In the genomic region with DNA sequence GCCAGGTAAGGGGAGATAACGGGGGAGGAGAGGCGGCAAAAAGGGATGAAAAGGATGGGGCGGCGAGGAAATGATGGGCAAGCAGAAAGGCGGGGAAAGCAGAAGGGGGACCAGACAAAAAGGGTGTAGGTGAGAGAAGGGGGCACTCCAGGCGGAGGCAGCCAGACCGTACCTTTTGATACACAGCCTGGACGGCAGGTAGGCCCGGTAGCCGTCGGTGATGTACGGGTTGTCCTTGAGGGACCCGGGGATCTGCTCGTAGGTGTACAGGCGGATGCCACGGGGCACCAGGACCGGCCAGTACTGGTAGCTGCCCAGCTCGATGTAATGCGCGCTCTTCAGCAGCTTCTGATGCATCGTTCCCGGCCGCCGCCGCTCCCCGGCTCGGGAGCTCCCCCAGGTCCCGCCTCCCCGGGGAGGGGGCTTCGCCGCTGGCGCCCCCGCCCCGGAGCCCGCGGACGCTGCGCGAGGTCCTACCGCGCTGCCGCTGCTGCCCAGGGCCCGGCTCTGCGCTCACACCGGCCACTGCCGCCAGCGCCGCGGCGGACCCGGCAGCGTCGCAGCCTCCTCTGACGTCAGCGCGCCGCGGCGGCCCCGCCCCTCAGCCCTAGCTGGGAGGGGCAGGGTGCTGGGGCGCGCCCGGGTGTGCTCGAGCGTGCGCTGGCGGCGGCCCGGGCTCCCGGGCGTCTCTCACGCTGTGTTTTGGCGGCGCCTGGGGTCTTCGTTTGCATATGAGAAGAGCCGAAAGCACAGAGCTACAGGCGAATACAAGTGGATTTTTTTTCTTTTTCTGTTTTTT, we compare ENCODE assay signal across 8 cellular contexts. TPM values are rescaled to one million over a fixed set of nuclear protein-coding genes. Genes with fewer than 3 reads are reported as not detected.
DNase-seq lines count a peak whose midpoint lies in the region; ATAC-seq, FAIRE-seq and TF ChIP-seq lines count a peak whose summit lies in the region.

A gene with protein sequence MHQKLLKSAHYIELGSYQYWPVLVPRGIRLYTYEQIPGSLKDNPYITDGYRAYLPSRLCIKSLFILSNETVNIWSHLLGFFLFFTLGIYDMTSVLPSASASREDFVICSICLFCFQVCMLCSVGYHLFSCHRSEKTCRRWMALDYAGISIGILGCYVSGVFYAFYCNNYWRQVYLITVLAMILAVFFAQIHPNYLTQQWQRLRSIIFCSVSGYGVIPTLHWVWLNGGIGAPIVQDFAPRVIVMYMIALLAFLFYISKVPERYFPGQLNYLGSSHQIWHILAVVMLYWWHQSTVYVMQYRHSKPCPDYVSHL (minus strand): TSS at position 571 of the 799 bp plus-strand sequence. CDS start 214 bp downstream, at position 357.

- peak; percentile 93 for DNase-seq in GM10266 (ENCODE audit: extremely low spot score)
- peak; percentile 62 for DNase-seq in HFFc6
- DNase-seq in NAMALWA (ENCODE audit: low spot score): peak; percentile 91
- peak; percentile 74 for DNase-seq in SKM-1 (lab: John Stamatoyannopoulos, UW; ENCODE audit: unreplicated experiment)
- peak; percentile 84 to 87 for DNase-seq in activated naive CD4-positive, alpha-beta T cell treated with anti-CD3 and anti-CD28 coated beads, Interleukin-2, amount 50 U/mL, for 72 hours (ENCODE audit: low spot score in 2 of 2)
- DNase-seq in head of caudate nucleus: peak; percentile 52 to 93 (median 86)
- peak; percentile 78 to 96 (median 88) for DNase-seq in pancreas
- DNase-seq in thyroid gland: peak; percentile 82 to 84

- H3K4me1 ChIP-seq in pancreas (peaks cover 0 to 8% (median 0%) of the 10 kb centered on the region in 3 donors), thyroid gland (peaks cover 7 to 18% of the 10 kb centered on the region in 2 donors)

- peak within 1 kb of the TSS; percentile 40 to 91 (median 80) for H3K4me3 ChIP-seq in pancreas
- H3K4me3 ChIP-seq in thyroid gland (replicated peaks in 1 of 3): peak within 1 kb of the TSS; percentile 54 to 78 (median 59)

- H3K27me3 Mint-ChIP-seq in HFFc6 (ENCODE audit: insufficient read depth): peaks cover 10% of the 10 kb centered on the region

- H3K36me3 ChIP-seq in pancreas (no peaks in the 10 kb centered on the region), thyroid gland (no peaks in the 10 kb centered on the region)

- no peak for TF ChIP-seq CTCF in GM10266 (IDR thresholded peaks at IDR 0.05; ENCODE audit: control insufficient read depth, insufficient read depth, low read depth, missing control alignments)
- TF ChIP-seq CTCF in HFFc6 (IDR thresholded peaks at IDR 0.05): no peak
- no peak for TF ChIP-seq CTCF in pancreas (IDR thresholded peaks at IDR 0.05)
- TF ChIP-seq CTCF in thyroid gland (IDR thresholded peaks at IDR 0.05): no peak

- peak within 1 kb of the TSS; percentile 94 for H3K27ac Mint-ChIP-seq in HFFc6
- H3K27ac Mint-ChIP-seq in activated naive CD4-positive, alpha-beta T cell treated with anti-CD3 and anti-CD28 coated beads, Interleukin-2, amount 50 U/mL, for 72 hours: peak within 1 kb of the TSS; percentile 92 to 93

- no peaks in the 10 kb centered on the region for H3K9me3 Mint-ChIP-seq in HFFc6
- no peaks in the 10 kb centered on the region for H3K9me3 Mint-ChIP-seq in activated naive CD4-positive, alpha-beta T cell treated with anti-CD3 and anti-CD28 coated beads, Interleukin-2, amount 50 U/mL, for 72 hours

- H3K27me3 ChIP-seq in pancreas: no peaks in the 10 kb centered on the region
- H3K27me3 ChIP-seq in thyroid gland: no peaks in the 10 kb centered on the region

- WGBS in pancreas, 2 donors: 0% methylated on average over 75 to 77 of the region's 77 CpGs
- WGBS in thyroid gland, 2 donors: 0 to 1% methylated on average over 34 to 41 of the region's 77 CpGs

- TF ChIP-seq POLR2A in thyroid gland (IDR thresholded peaks at IDR 0.05): peak in 1 of 2 donors; percentile 90

- peak; percentile 93 to 98 for ATAC-seq in activated naive CD4-positive, alpha-beta T cell treated with anti-CD3 and anti-CD28 coated beads, Interleukin-2, amount 50 U/mL, for 72 hours
- ATAC-seq in pancreas: peak; percentile 98 to 100 (median 100)

- H3K4me1 Mint-ChIP-seq in HFFc6 (ENCODE audit: low read depth): peaks cover 29% of the 10 kb centered on the region

- no peak for FAIRE-seq in pancreas (lab: Jason Lieb, UNC)

- intact Hi-C loops in head of caudate nucleus (cut with DNase I) (no loop called here), pancreas (cut with DNase I) (no loop called here), thyroid gland (cut with DNase I) (no loop called here)

- H3K4me3 Mint-ChIP-seq in HFFc6: peak within 1 kb of the TSS; percentile 96

- peak within 1 kb of the TSS; percentile 24 to 57 (median 34) for H3K27ac ChIP-seq in pancreas
- H3K27ac ChIP-seq in thyroid gland: peak within 1 kb of the TSS; percentile 10 to 81 (median 58)

- no peaks in the 10 kb centered on the region for H3K36me3 Mint-ChIP-seq in HFFc6 (ENCODE audit: low read depth)
- peaks cover 6 to 10% of the 10 kb centered on the region in 2 donors for H3K36me3 Mint-ChIP-seq in activated naive CD4-positive, alpha-beta T cell treated with anti-CD3 and anti-CD28 coated beads, Interleukin-2, amount 50 U/mL, for 72 hours

- H3K9me3 ChIP-seq in pancreas (no peaks in the 10 kb centered on the region), thyroid gland (no peaks in the 10 kb centered on the region)

RNA-seq across cellular contexts. Expression of the gene that starts here (rescaled TPM):
- total RNA-seq in HFFc6 (2021; fragmentation: NEBNext Ultra II Directional; extraction: Animal tissue kit (Norgen Biotek cat#: 25700)): 10 to 100 TPM; 18.1 to 26.3 (median 22.1) TPM
- 10 to 100 TPM in 1 of 2 donors, 1 to 10 TPM in 1; 7.1 to 16.7 TPM for total RNA-seq in activated naive CD4-positive, alpha-beta T cell treated with anti-CD3 and anti-CD28 coated beads, Interleukin-2, amount 50 U/mL, for 72 hours
- total RNA-seq in pancreas (1 to 10 TPM; 2.2 to 5.0 (median 3.1) TPM), thyroid gland (10 to 100 TPM; 12.5 to 18.8 (median 15.2) TPM)
- 1 to 10 TPM in 1 of 2 donors, under 1 TPM in 1; 0.84 to 2.4 TPM for polyA plus RNA-seq in pancreas

Comparison
In these comparisons a context has a peak if more than half of its experiments do, and no peak if none do; other contexts are left out.
1. Peak in every context shown above with its lines: DNase-seq, ATAC-seq, H3K4me3 ChIP-seq and H3K27ac ChIP-seq.